In genomic region chr16:86357303-86357702, GRCh38 we compare ENCODE assay signal across 13 cellular contexts.
DNase-seq lines count a peak whose midpoint lies in the region; ATAC-seq and TF ChIP-seq lines count a peak whose summit lies in the region.
"Had no signal": no experiment of that assay in that cellular context is flagged by ENCODE, and none has a peak within 500 bp of the region (broad histone marks: within the 10 kb centered on the region; RNA-seq: fewer than 3 reads in every experiment).

No MANE protein-coding gene starts in this region.

- H3K4me1 ChIP-seq in hepatocyte (ENCODE audit: insufficient read depth) = peaks cover 15% of the 10 kb centered on the region
- H3K4me1 ChIP-seq in transverse colon = no peaks in the 10 kb centered on the region

- DNase-seq in HFFc6 = no peak
- no peak for DNase-seq in hepatocyte (ENCODE audit: low spot score)
- no peak for DNase-seq in neural crest cell (ENCODE audit: low read depth, low spot score)
- no peak for DNase-seq in transverse colon
- no peak for DNase-seq in activated gamma-delta T cell treated with Interleukin-2 at 50 U/mL for 16 hours
- no peak for DNase-seq in HuH-7.5 (ENCODE audit: low spot score)
- DNase-seq: ACHN; C1 segment of cervical spinal cord; Calu3; CD4-positive, alpha-beta T cell; DMS 273 treated with DMSO at 0.1 percent for 48 hours had no signal

- no peak for TF ChIP-seq POLR2A in transverse colon (IDR thresholded peaks at IDR 0.05)

- H4K20me1 ChIP-seq in hepatocyte (ENCODE audit: insufficient read depth, poor library complexity, severe bottlenecking) = no peaks in the 10 kb centered on the region

- H3K9me2 ChIP-seq in hepatocyte (replicated peaks; ENCODE audit: insufficient read depth) = no peaks in the 10 kb centered on the region

- WGBS in hepatocyte (ENCODE audit: low lambda C conversion rate, missing lambda C conversion rate) = 69% methylated on average over 6 of the region's 6 CpGs
- 87 to 91% methylated on average over 5 to 6 of the region's 6 CpGs for WGBS in transverse colon (ENCODE audit: low coverage in 1 of 2), 2 donors

- no peaks in the 10 kb centered on the region for H3K79me2 ChIP-seq in hepatocyte

- no peak overlapping the region for H3K4me3 ChIP-seq in hepatocyte
- no peak overlapping the region for H3K4me3 ChIP-seq in transverse colon

- no peak overlapping the region for H3K4me2 ChIP-seq in hepatocyte

- H3K36me3 ChIP-seq in hepatocyte (replicated peaks; ENCODE audit: insufficient read depth, low read depth) = no peaks in the 10 kb centered on the region
- H3K36me3 ChIP-seq in transverse colon = no peaks in the 10 kb centered on the region

- in situ Hi-C loops in transverse colon (cut with MboI; ENCODE audit: low pct_ligation_motif_present in 1 of 4, low pct_unique_long_range_greater_than_20kb in 1 of 4, low sequenced_read_pairs in 3 of 4) = no loop called here

- peaks cover 4% of the 10 kb centered on the region for H3K27me3 Mint-ChIP-seq in HFFc6 (ENCODE audit: insufficient read depth)
- peaks cover 85% of the 10 kb centered on the region for H3K27me3 Mint-ChIP-seq in neural crest cell (ENCODE audit: low read depth)

- H3K4me3 Mint-ChIP-seq in HFFc6 (no peak overlapping the region), neural crest cell (no peak overlapping the region)
- H3K4me3 Mint-ChIP-seq: B cell; CD4-positive, alpha-beta T cell had no signal

- no peak for TF ChIP-seq CTCF in HFFc6 (IDR thresholded peaks at IDR 0.05)
- no peak for TF ChIP-seq CTCF in hepatocyte (IDR thresholded peaks at IDR 0.05; ENCODE audit: poor library complexity)
- TF ChIP-seq CTCF in neural crest cell (conservative IDR thresholded peaks at IDR 0.05) = no peak
- no peak for TF ChIP-seq CTCF in transverse colon (IDR thresholded peaks at IDR 0.05)

- H3K9me3 Mint-ChIP-seq in HFFc6 (peaks cover 14% of the 10 kb centered on the region), neural crest cell (peaks cover 4% of the 10 kb centered on the region)

- H3K27ac Mint-ChIP-seq in HFFc6 = peak overlapping the region; percentile 99
- H3K27ac Mint-ChIP-seq in neural crest cell (ENCODE audit: unreplicated experiment) = peak overlapping the region; percentile 35
- H3K27ac Mint-ChIP-seq: B cell; CD4-positive, alpha-beta T cell had no signal

- intact Hi-C loops in transverse colon (cut with DNase I; ENCODE audit: low total_unique reads) = no loop called here

- H3K4me1 Mint-ChIP-seq in HFFc6 (ENCODE audit: low read depth) (peaks cover 70% of the 10 kb centered on the region), neural crest cell (no peaks in the 10 kb centered on the region)
- H3K4me1 Mint-ChIP-seq: B cell had no signal

- H3K27ac ChIP-seq in hepatocyte (peak overlapping the region; percentile 81), transverse colon (peak overlapping the region in 3 of 4 donors; percentile 22 to 66 (median 33))

- H2AFZ ChIP-seq in hepatocyte = no peak overlapping the region

- H3K36me3 Mint-ChIP-seq in HFFc6 (ENCODE audit: low read depth) = peaks cover 19% of the 10 kb centered on the region
- H3K36me3 Mint-ChIP-seq in neural crest cell (ENCODE audit: low read depth) = peaks cover 3% of the 10 kb centered on the region

- no peak for TF ChIP-seq EP300 in transverse colon (IDR thresholded peaks at IDR 0.05; ENCODE audit: low read depth)

- H3K9me3 ChIP-seq in hepatocyte (ENCODE audit: low read depth) (no peaks in the 10 kb centered on the region), transverse colon (no peaks in the 10 kb centered on the region)

- ATAC-seq in HG02852 (IDR thresholded peaks at IDR 0.05; ENCODE audit: unreplicated experiment) = no peak

- no peaks in the 10 kb centered on the region for H3K27me3 ChIP-seq in hepatocyte
- no peaks in the 10 kb centered on the region for H3K27me3 ChIP-seq in transverse colon
